ENCODE assay signal across 31 cellular contexts in genomic region chr18:9126337-9126736, GRCh38. TPM values are rescaled to one million over a fixed set of nuclear protein-coding genes. Genes with fewer than 3 reads are reported as not detected.
A peak's percentile ranks its signal among the peaks of the same experiment; 100 is the strongest.
DNase-seq lines count a peak whose midpoint lies in the region; ATAC-seq lines count a peak whose summit lies in the region.
"Had no signal": no experiment of that assay in that cellular context is flagged by ENCODE, and none has a peak within 500 bp of the region (broad histone marks: within the 10 kb centered on the region; RNA-seq: fewer than 3 reads in every experiment).

No MANE protein-coding gene starts in this region.

- H3K9me3 ChIP-seq in T-helper 17 cell (ENCODE audit: control insufficient read depth, low read length, poor library complexity, severe bottlenecking): no peaks in the 10 kb centered on the region
- H3K9me3 ChIP-seq in SJCRH30 (replicated peaks): no peaks in the 10 kb centered on the region
- H3K9me3 ChIP-seq: ascending aorta, BE2C, SJSA1, tibial artery, vagina had no signal

- DNase-seq in activated naive CD8-positive, alpha-beta T cell treated with anti-CD3 and anti-CD28 coated beads, Interleukin-2, amount 50 U/mL, for 24 hours: no peak
- DNase-seq in T-helper 17 cell (no peak), memory B cell (ENCODE audit: low spot score in 2 of 2) (no peak), NCI-H2196 treated with DMSO at 0.1 percent for 48 hours (lab: John Stamatoyannopoulos, UW; ENCODE audit: unreplicated experiment) (no peak), SHP77 (lab: John Stamatoyannopoulos, UW) (no peak), SJCRH30 (no peak)
- DNase-seq: ACHN; activated CD4-positive, alpha-beta T cell treated with anti-CD3 and anti-CD28 coated beads, Interleukin-2, amount 10 ng/mL, durations not matched to agents 7 days and 5 days; activated naive CD8-positive, alpha-beta T cell treated with anti-CD3 and anti-CD28 coated beads, Interleukin-2, amount 10 ng/mL, durations not matched to agents 7 days and 5 days; BE2C; COR-L47; DMS53; effector CD8-positive, alpha-beta T cell; GM23248; naive thymus-derived CD8-positive, alpha-beta T cell; NCI-H146; NCI-H446 treated with DMSO at 0.1 percent for 48 hours; NCI-H774; stimulated activated CD4-positive, alpha-beta T cell treated with anti-CD3 and anti-CD28 coated beads, Interleukin-4, amount 100 ng/mL, for 1 hour; T1000; tibial artery; WERI-Rb-1 had no signal

- no peaks in the 10 kb centered on the region for H3K27me3 ChIP-seq in SJCRH30
- H3K27me3 ChIP-seq: ascending aorta, BE2C, SJSA1, tibial artery, vagina had no signal

- no peak overlapping the region for H3K4me3 ChIP-seq in SJCRH30
- H3K4me3 ChIP-seq: ascending aorta, coronary artery, GM23248, SJSA1, tibial artery, vagina had no signal

- no peak for ATAC-seq in activated naive CD8-positive, alpha-beta T cell treated with anti-CD3 and anti-CD28 coated beads, Interleukin-2, amount 50 U/mL, for 24 hours
- no peak for ATAC-seq in T-helper 17 cell
- no peak for ATAC-seq in memory B cell (ENCODE audit: low read depth)
- no peak for ATAC-seq in HG03439 (IDR thresholded peaks at IDR 0.05; ENCODE audit: unreplicated experiment)
- ATAC-seq: left lobe of liver; naive thymus-derived CD8-positive, alpha-beta T cell; sciatic nerve had no signal

- no peak overlapping the region for H3K4me3 Mint-ChIP-seq in activated naive CD8-positive, alpha-beta T cell
- no peak overlapping the region for H3K4me3 Mint-ChIP-seq in activated naive CD8-positive, alpha-beta T cell treated with anti-CD3 and anti-CD28 coated beads, Interleukin-2, amount 50 U/mL, for 24 hours
- H3K4me3 Mint-ChIP-seq in T-helper 17 cell (no peak overlapping the region), memory B cell (no peak overlapping the region)
- H3K4me3 Mint-ChIP-seq: activated CD4-positive, alpha-beta T cell treated with anti-CD3 and anti-CD28 coated beads, Interleukin-2, amount 10 ng/mL, durations not matched to agents 7 days and 5 days; activated naive CD8-positive, alpha-beta T cell treated with anti-CD3 and anti-CD28 coated beads, Interleukin-2, amount 10 ng/mL, durations not matched to agents 7 days and 5 days; naive thymus-derived CD8-positive, alpha-beta T cell had no signal

- peak overlapping the region; percentile 70 for H3K27ac Mint-ChIP-seq in activated naive CD8-positive, alpha-beta T cell
- no peak overlapping the region for H3K27ac Mint-ChIP-seq in activated naive CD8-positive, alpha-beta T cell treated with anti-CD3 and anti-CD28 coated beads, Interleukin-2, amount 50 U/mL, for 24 hours
- H3K27ac Mint-ChIP-seq in T-helper 17 cell: peak overlapping the region; percentile 67
- H3K27ac Mint-ChIP-seq in memory B cell: peak overlapping the region; percentile 75

- no peak overlapping the region for H3K27ac ChIP-seq in SJCRH30
- H3K27ac ChIP-seq: coronary artery, GM23248, SJSA1, tibial artery, vagina, WERI-Rb-1 had no signal

- no peaks in the 10 kb centered on the region for H3K4me1 ChIP-seq in SJCRH30
- H3K4me1 ChIP-seq: ascending aorta, BE2C, SJSA1 had no signal

- H3K4me1 Mint-ChIP-seq in activated naive CD8-positive, alpha-beta T cell (ENCODE audit: low read depth): peaks cover 68% of the 10 kb centered on the region
- peaks cover 40% of the 10 kb centered on the region for H3K4me1 Mint-ChIP-seq in activated naive CD8-positive, alpha-beta T cell treated with anti-CD3 and anti-CD28 coated beads, Interleukin-2, amount 50 U/mL, for 24 hours
- H3K4me1 Mint-ChIP-seq in T-helper 17 cell (peaks cover 31% of the 10 kb centered on the region), memory B cell (peaks cover 8% of the 10 kb centered on the region)

- H3K36me3 Mint-ChIP-seq in activated naive CD8-positive, alpha-beta T cell: peaks cover 22% of the 10 kb centered on the region
- peaks cover 70% of the 10 kb centered on the region for H3K36me3 Mint-ChIP-seq in activated naive CD8-positive, alpha-beta T cell treated with anti-CD3 and anti-CD28 coated beads, Interleukin-2, amount 50 U/mL, for 24 hours (ENCODE audit: low read depth)
- H3K36me3 Mint-ChIP-seq in T-helper 17 cell (ENCODE audit: low read depth): peaks cover 14% of the 10 kb centered on the region
- H3K36me3 Mint-ChIP-seq in memory B cell: peaks cover 17% of the 10 kb centered on the region

- H3K27me3 Mint-ChIP-seq in activated naive CD8-positive, alpha-beta T cell: no peaks in the 10 kb centered on the region
- H3K27me3 Mint-ChIP-seq in activated naive CD8-positive, alpha-beta T cell treated with anti-CD3 and anti-CD28 coated beads, Interleukin-2, amount 50 U/mL, for 24 hours: no peaks in the 10 kb centered on the region
- H3K27me3 Mint-ChIP-seq in T-helper 17 cell: no peaks in the 10 kb centered on the region
- no peaks in the 10 kb centered on the region for H3K27me3 Mint-ChIP-seq in memory B cell
- H3K27me3 Mint-ChIP-seq: activated CD4-positive, alpha-beta T cell treated with anti-CD3 and anti-CD28 coated beads, Interleukin-2, amount 10 ng/mL, durations not matched to agents 7 days and 5 days; activated naive CD8-positive, alpha-beta T cell treated with anti-CD3 and anti-CD28 coated beads, Interleukin-2, amount 10 ng/mL, durations not matched to agents 7 days and 5 days; naive thymus-derived CD8-positive, alpha-beta T cell had no signal

- no peaks in the 10 kb centered on the region for H3K9me3 Mint-ChIP-seq in activated naive CD8-positive, alpha-beta T cell (ENCODE audit: low read depth)
- no peaks in the 10 kb centered on the region for H3K9me3 Mint-ChIP-seq in activated naive CD8-positive, alpha-beta T cell treated with anti-CD3 and anti-CD28 coated beads, Interleukin-2, amount 50 U/mL, for 24 hours
- H3K9me3 Mint-ChIP-seq in memory B cell: no peaks in the 10 kb centered on the region
- H3K9me3 Mint-ChIP-seq: activated CD4-positive, alpha-beta T cell treated with anti-CD3 and anti-CD28 coated beads, Interleukin-2, amount 10 ng/mL, durations not matched to agents 7 days and 5 days; activated naive CD8-positive, alpha-beta T cell treated with anti-CD3 and anti-CD28 coated beads, Interleukin-2, amount 10 ng/mL, durations not matched to agents 7 days and 5 days; activated T-helper 2 cell treated with anti-CD3 and anti-CD28 coated beads, Interferon-gamma antibody, Interleukin-2, Interleukin-4, amounts not matched to agents 10 μg/mL and 5 μg/mL and 100 μg/mL, durations not matched to agents 14 hours and 24 hours and 36 hours; naive thymus-derived CD8-positive, alpha-beta T cell had no signal

- peaks cover 43% of the 10 kb centered on the region for H3K36me3 ChIP-seq in SJCRH30

RNA-seq across cellular contexts. Expression of gene ANKRD12, which starts 10.2 kb away (rescaled TPM):
- total RNA-seq in T-helper 17 cell: 100 to 1,000 TPM; 191 to 257 TPM
- total RNA-seq in SJCRH30 (2014; rRNA removed; shearing (Covaris generic)): 14.7 and 19.5 TPM in 2 replicates

RNA-seq across cellular contexts. Expression of gene NDUFV2, which starts 23.8 kb away (rescaled TPM):
- 100 to 1,000 TPM; 222 to 231 TPM for total RNA-seq in T-helper 17 cell
- 111 and 125 TPM in 2 replicates for total RNA-seq in SJCRH30 (2014; rRNA removed; shearing (Covaris generic))
